ENCODE assay signal across 13 cellular contexts in genomic region chr1:98330224-98330623, GRCh38.
DNase-seq lines count a peak whose midpoint lies in the region; ATAC-seq and TF ChIP-seq lines count a peak whose summit lies in the region.
"Had no signal": no experiment of that assay in that cellular context is flagged by ENCODE, and none has a peak within 500 bp of the region (broad histone marks: within the 10 kb centered on the region; RNA-seq: fewer than 3 reads in every experiment).

No MANE protein-coding gene starts in this region.

- H3K9me2 ChIP-seq in HCT116 (ENCODE audit: insufficient read depth) (no peaks in the 10 kb centered on the region), PC-3 (replicated peaks; ENCODE audit: low read length) (no peaks in the 10 kb centered on the region)

- no peak for TF ChIP-seq CTCF in A673 (conservative IDR thresholded peaks at IDR 0.05; ENCODE audit: low read depth, low read length)
- TF ChIP-seq CTCF in HCT116 (IDR thresholded peaks at IDR 0.05 in 2 of 3, conservative IDR thresholded peaks at IDR 0.05 in 1 of 3; ENCODE audit: borderline replicate concordance in 1 of 3, insufficient read depth in 1 of 3, low read depth in 2 of 3, low read length in 2 of 3): no peak
- TF ChIP-seq CTCF in PC-3 (conservative IDR thresholded peaks at IDR 0.05; ENCODE audit: low read depth, low read length): no peak
- no peak for TF ChIP-seq CTCF in foreskin keratinocyte (conservative IDR thresholded peaks at IDR 0.05)

- TF ChIP-seq POLR2A in HCT116 (IDR thresholded peaks at IDR 0.05; ENCODE audit: borderline replicate concordance, extremely low read depth, insufficient read depth, insufficient read length): no peak

- RAD21 ChIA-PET in HCT116 (lab: Charles Lee; ENCODE audit: low non-redundant PET in 1 of 2, low total read pairs in 2 of 2, uncharacterized antibody in 2 of 2, unreplicated experiment in 2 of 2): no interaction called here

- peak overlapping the region; percentile 3 for H2AFZ ChIP-seq in HCT116 (ENCODE audit: low read depth, low read length, poor library complexity, severe bottlenecking)
- no peak overlapping the region for H2AFZ ChIP-seq in PC-3 (ENCODE audit: low read length)

- POLR2A ChIA-PET in A673 (lab: Charles Lee; ENCODE audit: low non-redundant PET) (no interaction called here), HCT116 (lab: Charles Lee) (no interaction called here), PC-3 (lab: Charles Lee; ENCODE audit: unreplicated experiment) (no interaction called here)

- intact Hi-C loops in A673 (cut with micrococcal nuclease; ENCODE audit: unreplicated experiment): no loop called here
- intact Hi-C loops in HCT116 (cut with micrococcal nuclease): no loop called here
- intact Hi-C loops in PC-3 (cut with micrococcal nuclease): loop anchor here (2.0 to 5.0 kb wide), 6 partner anchors 37 to 328 kb away; no protein-coding TSS in a partner anchor

- H3K36me3 ChIP-seq in A673 (ENCODE audit: insufficient read depth, low read length, poor library complexity, severe bottlenecking) (no peaks in the 10 kb centered on the region), HCT116 (ENCODE audit: control insufficient read depth in 1 of 2, insufficient read depth in 2 of 2, low read length in 2 of 2) (no peaks in the 10 kb centered on the region), PC-3 (ENCODE audit: low read depth, low read length) (no peaks in the 10 kb centered on the region)

- H3K4me2 ChIP-seq in HCT116 (ENCODE audit: low read length): no peak overlapping the region
- peak overlapping the region; percentile 30; the same call in 1 of the 2 replicates for H3K4me2 ChIP-seq in PC-3 (ENCODE audit: low read length)

- peaks cover 52% of the 10 kb centered on the region for H3K4me1 ChIP-seq in A673 (ENCODE audit: insufficient read depth, low read length, poor library complexity, severe bottlenecking)
- H3K4me1 ChIP-seq in HCT116 (ENCODE audit: control insufficient read depth in 1 of 2, insufficient read depth in 2 of 2, low read length in 2 of 2): peaks cover 9 to 13% of the 10 kb centered on the region in 2 experiments; a peak in 3 of 4 replicates
- peaks cover 73% of the 10 kb centered on the region for H3K4me1 ChIP-seq in PC-3 (ENCODE audit: insufficient read depth, low read length)
- H3K4me1 ChIP-seq in foreskin keratinocyte: peaks cover 33% of the 10 kb centered on the region

- H3K79me2 ChIP-seq in HCT116 (ENCODE audit: insufficient read depth, low read length) (no peaks in the 10 kb centered on the region), PC-3 (ENCODE audit: low read length) (no peaks in the 10 kb centered on the region)

- no peak for DNase-seq in A673 (ENCODE audit: low spot score)
- no peak for DNase-seq in HCT116 (ENCODE audit: low read depth, low spot score)
- DNase-seq in PC-3: no peak
- no peak for DNase-seq in foreskin keratinocyte
- DNase-seq in cerebellar nuclear complex (lab: John Stamatoyannopoulos, UW): no peak
- DNase-seq: DMS79, H9, NCI-H1417, NCI-H187 treated with DMSO at 0.1 percent for 48 hours, NCI-H526, SHP77 treated with DMSO at 0.1 percent for 48 hours had no signal

- no peak for ATAC-seq in HCT116
- no peak for ATAC-seq in PC-3
- ATAC-seq in foreskin keratinocyte: no peak
- no peak for ATAC-seq in GM18498 (IDR thresholded peaks at IDR 0.05; ENCODE audit: unreplicated experiment)
- no peak for ATAC-seq in HG03442 (IDR thresholded peaks at IDR 0.05; ENCODE audit: unreplicated experiment)

- H3K27me3 ChIP-seq in A673 (replicated peaks; ENCODE audit: insufficient read depth, low read depth, low read length, poor library complexity) (no peaks in the 10 kb centered on the region), HCT116 (ENCODE audit: insufficient read depth, low read length) (no peaks in the 10 kb centered on the region), PC-3 (ENCODE audit: low read length) (no peaks in the 10 kb centered on the region), foreskin keratinocyte (no peaks in the 10 kb centered on the region)

- BruUV-seq in A673 (replicated peaks; lab: Mats Ljungman, UMichigan) (no TSS peak), HCT116 (replicated peaks; lab: Mats Ljungman, UMichigan) (no TSS peak), PC-3 (replicated peaks; lab: Mats Ljungman, UMichigan) (no TSS peak)

- CTCF ChIA-PET in A673 (lab: Charles Lee) (no interaction called here), HCT116 (lab: Charles Lee) (no interaction called here), PC-3 (lab: Charles Lee) (no interaction called here)

- no peaks in the 10 kb centered on the region for H3F3A ChIP-seq in PC-3 (ENCODE audit: low read length, unreplicated experiment)

- H3K9me3 ChIP-seq in A673 (ENCODE audit: low read depth, low read length, poor library complexity, severe bottlenecking) (no peaks in the 10 kb centered on the region), HCT116 (ENCODE audit: control insufficient read depth in 1 of 2, insufficient read depth in 1 of 2, low read depth in 1 of 2, low read length in 2 of 2) (no peaks in the 10 kb centered on the region), PC-3 (ENCODE audit: low read length) (no peaks in the 10 kb centered on the region)

- H3K4me3 ChIP-seq in A673 (ENCODE audit: low read depth, low read length, poor library complexity, severe bottlenecking): no peak overlapping the region
- H3K4me3 ChIP-seq in HCT116 (replicated peaks in 1 of 2; ENCODE audit: low read depth in 1 of 2, low read length in 2 of 2): no peak overlapping the region
- no peak overlapping the region for H3K4me3 ChIP-seq in PC-3 (ENCODE audit: low read length)

- H4K20me1 ChIP-seq in HCT116 (ENCODE audit: insufficient read depth) (no peaks in the 10 kb centered on the region), PC-3 (ENCODE audit: low read length) (no peaks in the 10 kb centered on the region)

- H3K9ac ChIP-seq in HCT116 (ENCODE audit: low read length): no peak overlapping the region
- peak overlapping the region; percentile 72 for H3K9ac ChIP-seq in PC-3 (ENCODE audit: low read length)

- TF ChIP-seq RAD21 in HCT116 (IDR thresholded peaks at IDR 0.05; ENCODE audit: low read depth): no peak

- H3K27ac ChIP-seq in A673 (ENCODE audit: low read depth, low read length, poor library complexity, severe bottlenecking): peak overlapping the region; percentile 58
- H3K27ac ChIP-seq in HCT116 (ENCODE audit: low read depth, low read length): no peak overlapping the region
- peak overlapping the region; percentile 97 for H3K27ac ChIP-seq in PC-3 (ENCODE audit: low read length)
- H3K27ac ChIP-seq in foreskin keratinocyte: peak overlapping the region; percentile 9

TF ChIP-seq in HCT116, 20 proteins besides CTCF, POLR2A, EP300 and RAD21:
- TF ChIP-seq ZNF274 (IDR thresholded peaks at IDR 0.05; ENCODE audit: low read depth, low read length) (no peak), SP1 (IDR thresholded peaks at IDR 0.05; ENCODE audit: low read depth) (no peak), ELF1 (IDR thresholded peaks at IDR 0.05; ENCODE audit: borderline replicate concordance, low read depth) (no peak), CEBPB (IDR thresholded peaks at IDR 0.05; ENCODE audit: low read depth) (no peak), MAX (IDR thresholded peaks at IDR 0.05) (no peak), REST (IDR thresholded peaks at IDR 0.05; ENCODE audit: low read depth) (no peak), EGR1 (IDR thresholded peaks at IDR 0.05; ENCODE audit: low read depth) (no peak), TCF7L2 (IDR thresholded peaks at IDR 0.05; ENCODE audit: borderline replicate concordance, extremely low read depth, insufficient read depth, insufficient read length) (no peak), CBX3 (IDR thresholded peaks at IDR 0.05; ENCODE audit: low read depth) (no peak), SRF (IDR thresholded peaks at IDR 0.05; ENCODE audit: low read depth) (no peak), EZH2 (IDR thresholded peaks at IDR 0.05) (no peak), EZH2phosphoT487 (IDR thresholded peaks at IDR 0.05; ENCODE audit: borderline replicate concordance) (no peak), YY1 (IDR thresholded peaks at IDR 0.05; ENCODE audit: extremely low read depth, insufficient replicate concordance, low read depth, low read length) (no peak), JUND (IDR thresholded peaks at IDR 0.05) (no peak)
